ENCODE assay signal across 9 cellular contexts in genomic region chr19:10421240-10421948, GRCh38. TPM values are rescaled to one million over a fixed set of nuclear protein-coding genes. Genes with fewer than 3 reads are reported as not detected.
DNase-seq lines count a peak whose midpoint lies in the region; ATAC-seq and TF ChIP-seq lines count a peak whose summit lies in the region.
"Had no signal": no experiment of that assay in that cellular context is flagged by ENCODE, and none has a peak within 500 bp of the region (broad histone marks: within the 10 kb centered on the region; RNA-seq: fewer than 3 reads in every experiment).

No MANE protein-coding gene starts in this region.

- H3K27me3 ChIP-seq in ACC112 (ENCODE audit: insufficient read depth, low read length) (peaks cover 35% of the 10 kb centered on the region; the same call in 1 of the 2 replicates), SJSA1 (replicated peaks) (no peaks in the 10 kb centered on the region)

- H3K4me3 ChIP-seq in ACC112 (ENCODE audit: low read depth, low read length) (peak overlapping the region; percentile 79), SJSA1 (peak overlapping the region; percentile 92)

- TF ChIP-seq CTCF in GM10266 (IDR thresholded peaks at IDR 0.05; ENCODE audit: control insufficient read depth, insufficient read depth, low read depth, missing control alignments) (no peak), glutamatergic neuron (IDR thresholded peaks at IDR 0.05; ENCODE audit: partially characterized antibody, unreplicated experiment) (peak; percentile 40)

- ATAC-seq in sciatic nerve, result no peak
- ATAC-seq in GM21528 (IDR thresholded peaks at IDR 0.05; ENCODE audit: low FRiP score, unreplicated experiment), result no peak

- H3K27ac ChIP-seq in ACC112 (ENCODE audit: low read depth, low read length), result no peak overlapping the region
- no peak overlapping the region for H3K27ac ChIP-seq in SJSA1
- H3K27ac ChIP-seq: esophagus muscularis mucosa had no signal

- peaks cover 22% of the 10 kb centered on the region for H3K4me1 Mint-ChIP-seq in glutamatergic neuron (ENCODE audit: low read depth, unreplicated experiment)

- peak overlapping the region; percentile 22 for H3K27ac Mint-ChIP-seq in glutamatergic neuron (ENCODE audit: unreplicated experiment)

- H3K79me2 ChIP-seq in ACC112 (ENCODE audit: control insufficient read depth, insufficient read depth, low read length, unreplicated experiment), result no peaks in the 10 kb centered on the region

- no peaks in the 10 kb centered on the region; the same call in 1 of the 2 replicates for H3K9me3 ChIP-seq in SJSA1 (replicated peaks)
- H3K9me3 ChIP-seq: esophagus muscularis mucosa had no signal

- no peak overlapping the region for H2AFZ ChIP-seq in ACC112 (ENCODE audit: low read length, unreplicated experiment)

- intact Hi-C loops in sciatic nerve (cut with DNase I), result no loop called here

- H3K36me3 ChIP-seq in ACC112 (ENCODE audit: insufficient read depth, low read length) (no peaks in the 10 kb centered on the region), SJSA1 (peaks cover 5% of the 10 kb centered on the region)
- H3K36me3 ChIP-seq: esophagus muscularis mucosa had no signal

- DNase-seq in GM10266 (ENCODE audit: extremely low spot score), result peak; percentile 50
- no peak for DNase-seq in SJSA1 (ENCODE audit: low read depth in 1 of 2, low spot score in 2 of 2)
- no peak for DNase-seq in glutamatergic neuron
- no peak for DNase-seq in sciatic nerve (ENCODE audit: low spot score)
- no peak for DNase-seq in A172 (ENCODE audit: low spot score)
- DNase-seq in cerebellar nuclear complex (lab: John Stamatoyannopoulos, UW), result no peak

- H3K36me3 Mint-ChIP-seq in glutamatergic neuron (ENCODE audit: unreplicated experiment), result no peaks in the 10 kb centered on the region

- peaks cover 30% of the 10 kb centered on the region for H3K27me3 Mint-ChIP-seq in glutamatergic neuron (ENCODE audit: unreplicated experiment)

- H3K4me1 ChIP-seq in ACC112 (ENCODE audit: control insufficient read depth, insufficient read depth, low read length, unreplicated experiment) (peaks cover 28% of the 10 kb centered on the region), SJSA1 (replicated peaks) (peaks cover 74% of the 10 kb centered on the region)

- H3K9me3 Mint-ChIP-seq in glutamatergic neuron (ENCODE audit: unreplicated experiment), result peaks cover 14% of the 10 kb centered on the region

- peak overlapping the region; percentile 90 for H3K4me3 Mint-ChIP-seq in glutamatergic neuron (ENCODE audit: unreplicated experiment)

RNA-seq across cellular contexts. Expression of gene PDE4A, which starts 1.1 kb away (rescaled TPM):
- 6.9 and 11.5 TPM in 2 replicates for total RNA-seq in SJSA1 (2014; rRNA removed; shearing (Covaris generic))
- total RNA-seq in glutamatergic neuron (ENCODE audit: unreplicated experiment), result 5.7 TPM
- 11.0 TPM for total RNA-seq in sciatic nerve
- total RNA-seq in A172 (2014; rRNA removed; shearing (Covaris generic)), result 0.41 and 1.3 TPM in 2 replicates

RNA-seq across cellular contexts. Expression of gene CDC37, which starts 18.1 kb away (rescaled TPM):
- 284 and 367 TPM in 2 replicates for total RNA-seq in SJSA1 (2014; rRNA removed; shearing (Covaris generic))
- total RNA-seq in glutamatergic neuron (ENCODE audit: unreplicated experiment), result 128 TPM
- total RNA-seq in sciatic nerve, result 128 TPM
- total RNA-seq in A172 (2014; rRNA removed; shearing (Covaris generic)), result 260 and 268 TPM in 2 replicates

RNA-seq across cellular contexts. Expression of gene TYK2, which starts 41.0 kb away (rescaled TPM):
- 62.3 and 72.4 TPM in 2 replicates for total RNA-seq in SJSA1 (2014; rRNA removed; shearing (Covaris generic))
- 90.4 TPM for total RNA-seq in glutamatergic neuron (ENCODE audit: unreplicated experiment)
- 128 TPM for total RNA-seq in sciatic nerve
- 59.7 and 112 TPM in 2 replicates for total RNA-seq in A172 (2014; rRNA removed; shearing (Covaris generic))
